Comparison of ENCODE assay signal across 30 cellular contexts in genomic region chr1:167744901-167745300, GRCh38.
"Had no signal": no experiment of that assay in that cellular context is flagged by ENCODE, and none has a peak within 500 bp of the region (broad histone marks: within the 10 kb centered on the region; RNA-seq: fewer than 3 reads in every experiment).

No MANE protein-coding gene starts in this region.

- H3K36me3 Mint-ChIP-seq: activated CD4-positive, alpha-beta memory T cell treated with anti-CD3 and anti-CD28 coated beads for 36 hours; activated naive CD4-positive, alpha-beta T cell treated with anti-CD3 and anti-CD28 coated beads, Interleukin-2, amount 50 U/mL, for 72 hours had no signal

- H3K4me3 Mint-ChIP-seq: activated CD4-positive, alpha-beta memory T cell treated with anti-CD3 and anti-CD28 coated beads for 36 hours; activated CD4-positive, alpha-beta T cell treated with anti-CD3 and anti-CD28 coated beads for 36 hours; activated naive CD4-positive, alpha-beta T cell treated with anti-CD3 and anti-CD28 coated beads for 36 hours; activated T-cell treated with anti-CD3 and anti-CD28 coated beads, Interleukin-2, amount 50 U/mL, for 4 hours; activated T-helper 1 cell treated with anti-CD3 and anti-CD28 coated beads, Interleukin-12 subunit alpha, Interleukin-12 subunit beta, Interleukin-2, Interleukin-4 antibody, amounts not matched to agents 30 ng/mL and 10 ng/mL and 1 ng/mL, durations not matched to agents 14 hours and 24 hours and 36 hours; T-helper 1 cell treated with Interleukin-12 subunit alpha and Interleukin-12 subunit beta and Interleukin-4 antibody, amounts not matched to agents 30 μg/mL and 1 μg/mL, for 36 hours; T-helper 2 cell treated with Interferon-gamma antibody and Interleukin-4, amounts not matched to agents 5 μg/mL and 100 μg/mL, for 36 hours had no signal

- H3K36me3 ChIP-seq: adrenal gland had no signal

- H3K4me3 ChIP-seq: adrenal gland, body of pancreas, SJSA1 had no signal

- H3K27ac ChIP-seq: adrenal gland, body of pancreas, SJSA1 had no signal

- DNase-seq: activated CD4-positive, alpha-beta memory T cell treated with anti-CD3 and anti-CD28 coated beads for 36 hours; activated CD4-positive, alpha-beta T cell treated with anti-CD3 and anti-CD28 coated beads for 36 hours; activated CD4-positive, alpha-beta T cell treated with anti-CD3 and anti-CD28 coated beads, Interleukin-2, amount 50 U/mL, for 1 hour; activated CD8-positive, alpha-beta memory T cell treated with anti-CD3 and anti-CD28 coated beads, Interleukin-2, amount 50 U/mL, for 4 hours; activated gamma-delta T cell treated with Interleukin-2 at 50 U/mL for 16 hours; activated naive CD4-positive, alpha-beta T cell treated with anti-CD3 and anti-CD28 coated beads for 36 hours; activated T-cell treated with anti-CD3 and anti-CD28 coated beads for 4 hours; activated T-cell treated with anti-CD3 and anti-CD28 coated beads, Interleukin-2, amount 50 U/mL, for 4 hours; adrenal gland; body of pancreas; caudate nucleus; Kasumi-1; KG1; MM.1S; NCI-H1105; NCI-H1436; NCI-H1694; NCI-H1930; NCI-H2081 treated with DMSO at 0.1 percent for 48 hours; NCI-H345; NCI-H524 treated with DMSO at 0.1 percent for 48 hours; SHP77 treated with DMSO at 0.1 percent for 48 hours; SK-N-SH had no signal

- H3K27ac Mint-ChIP-seq: activated CD4-positive, alpha-beta memory T cell treated with anti-CD3 and anti-CD28 coated beads for 36 hours; activated CD4-positive, alpha-beta T cell treated with anti-CD3 and anti-CD28 coated beads for 36 hours; activated naive CD4-positive, alpha-beta T cell treated with anti-CD3 and anti-CD28 coated beads for 36 hours; activated naive CD4-positive, alpha-beta T cell treated with anti-CD3 and anti-CD28 coated beads, Interleukin-2, amount 50 U/mL, for 72 hours; activated T-helper 1 cell treated with anti-CD3 and anti-CD28 coated beads, Interleukin-12 subunit alpha, Interleukin-12 subunit beta, Interleukin-2, Interleukin-4 antibody, amounts not matched to agents 30 ng/mL and 10 ng/mL and 1 ng/mL, durations not matched to agents 14 hours and 24 hours and 36 hours; T-helper 1 cell treated with Interleukin-12 subunit alpha and Interleukin-12 subunit beta and Interleukin-4 antibody, amounts not matched to agents 30 μg/mL and 1 μg/mL, for 36 hours; T-helper 2 cell treated with Interferon-gamma antibody and Interleukin-4, amounts not matched to agents 5 μg/mL and 100 μg/mL, for 36 hours had no signal

- H3K9me3 ChIP-seq: adrenal gland, body of pancreas, SJSA1, SK-N-SH had no signal

- H3K27me3 ChIP-seq: adrenal gland, body of pancreas, SJSA1 had no signal

- H3K9me3 Mint-ChIP-seq: activated CD4-positive, alpha-beta memory T cell treated with anti-CD3 and anti-CD28 coated beads for 36 hours; activated naive CD4-positive, alpha-beta T cell treated with anti-CD3 and anti-CD28 coated beads for 36 hours; activated naive CD4-positive, alpha-beta T cell treated with anti-CD3 and anti-CD28 coated beads, Interleukin-2, amount 50 U/mL, for 72 hours; activated T-cell treated with anti-CD3 and anti-CD28 coated beads, Interleukin-2, amount 50 U/mL, for 4 hours; activated T-helper 1 cell treated with anti-CD3 and anti-CD28 coated beads, Interleukin-12 subunit alpha, Interleukin-12 subunit beta, Interleukin-2, Interleukin-4 antibody, amounts not matched to agents 30 ng/mL and 10 ng/mL and 1 ng/mL, durations not matched to agents 14 hours and 24 hours and 36 hours; T-helper 1 cell treated with Interleukin-12 subunit alpha and Interleukin-12 subunit beta and Interleukin-4 antibody, amounts not matched to agents 30 μg/mL and 1 μg/mL, for 36 hours; T-helper 2 cell treated with Interferon-gamma antibody and Interleukin-4, amounts not matched to agents 5 μg/mL and 100 μg/mL, for 36 hours had no signal

- H3K27me3 Mint-ChIP-seq: activated CD4-positive, alpha-beta memory T cell treated with anti-CD3 and anti-CD28 coated beads for 36 hours; activated CD4-positive, alpha-beta T cell treated with anti-CD3 and anti-CD28 coated beads for 36 hours had no signal

- ATAC-seq: activated CD4-positive, alpha-beta T cell treated with anti-CD3 and anti-CD28 coated beads for 36 hours; activated CD4-positive, CD25-positive, alpha-beta regulatory T cell treated with anti-CD3 and anti-CD28 coated beads, Interleukin-2, amount 50 U/mL, for 24 hours; activated naive CD4-positive, alpha-beta T cell treated with anti-CD3 and anti-CD28 coated beads, Interleukin-2, amount 50 U/mL, for 72 hours; activated T-cell treated with anti-CD3 and anti-CD28 coated beads, Interleukin-2, amount 50 U/mL, for 4 hours; body of pancreas; Panc1 had no signal
